Comparison of ENCODE assay signal across 21 cellular contexts in the genomic region with DNA sequence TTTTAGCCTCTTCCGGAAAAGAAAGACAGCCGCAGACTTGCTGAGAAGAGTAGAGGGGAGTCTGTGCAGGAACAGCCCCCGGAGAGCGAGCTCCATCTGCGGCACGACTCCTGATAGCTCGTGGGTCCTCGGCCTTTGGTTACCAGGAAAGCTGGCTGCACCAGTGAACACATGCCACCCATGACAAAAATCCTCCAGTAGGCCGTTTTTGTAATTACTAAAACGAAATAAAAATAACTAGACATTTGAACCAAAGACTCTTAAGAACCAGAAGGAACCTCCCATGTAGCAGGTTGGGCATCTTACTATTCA.
"Had no signal": no experiment of that assay in that cellular context is flagged by ENCODE, and none has a peak within 500 bp of the region (broad histone marks: within the 10 kb centered on the region; RNA-seq: fewer than 3 reads in every experiment).

No MANE protein-coding gene starts in this region.

- H3K36me3 ChIP-seq: colonic mucosa, right atrium auricular region, sigmoid colon, tibial artery, upper lobe of right lung, vagina had no signal

- H3K4me1 ChIP-seq: colonic mucosa, tibial artery had no signal

- H3K27me3 ChIP-seq: colonic mucosa, heart right ventricle, right atrium auricular region, sigmoid colon, tibial artery, upper lobe of right lung, vagina had no signal

- H3K9me3 Mint-ChIP-seq: endodermal cell; stimulated activated effector memory CD8-positive, alpha-beta T cell treated with anti-CD3 and anti-CD28 coated beads, Interleukin-12 subunit alpha, Interleukin-12 subunit beta, amount 100 ng/mL, for 72 hours; stimulated activated naive CD8-positive, alpha-beta T cell treated with anti-CD3 and anti-CD28 coated beads, Interleukin-15, Interleukin-2, amounts not matched to agents 100 ng/mL and 50 ng/mL, for 24 hours had no signal

- H3K27ac ChIP-seq: colonic mucosa, right atrium auricular region, sigmoid colon, skin epidermis, tibial artery, upper lobe of right lung had no signal

- H3K27me3 Mint-ChIP-seq: stimulated activated naive CD8-positive, alpha-beta T cell treated with anti-CD3 and anti-CD28 coated beads, Interleukin-15, Interleukin-2, amounts not matched to agents 100 ng/mL and 50 ng/mL, for 24 hours had no signal

- DNase-seq: colonic mucosa; dermis blood vessel endothelial cell; effector CD4-positive, alpha-beta T cell; endodermal cell; erythroblast; heart right ventricle; hypothalamus; mammary epithelial cell; midbrain; sigmoid colon; stimulated activated CD4-positive, alpha-beta T cell treated with anti-CD3 and anti-CD28 coated beads, Interleukin-2, amount 100 ng/mL, for 48 hours; stimulated activated CD8-positive, alpha-beta memory T cell treated with anti-CD3 and anti-CD28 coated beads, Interleukin-4, amount 100 ng/mL, for 48 hours; upper lobe of right lung had no signal

- H3K9me3 ChIP-seq: colonic mucosa, heart right ventricle, right atrium auricular region, sigmoid colon, upper lobe of right lung, vagina had no signal

- H3K27ac Mint-ChIP-seq: stimulated activated effector memory CD8-positive, alpha-beta T cell treated with anti-CD3 and anti-CD28 coated beads, Interleukin-12 subunit alpha, Interleukin-12 subunit beta, amount 100 ng/mL, for 72 hours; stimulated activated naive CD8-positive, alpha-beta T cell treated with anti-CD3 and anti-CD28 coated beads, Interleukin-15, Interleukin-2, amounts not matched to agents 100 ng/mL and 50 ng/mL, for 24 hours had no signal

- ATAC-seq: heart right ventricle; left lobe of liver; stimulated activated effector memory CD8-positive, alpha-beta T cell treated with anti-CD3 and anti-CD28 coated beads, Interleukin-12 subunit alpha, Interleukin-12 subunit beta, amount 100 ng/mL, for 72 hours; upper lobe of right lung had no signal

- H3K4me3 Mint-ChIP-seq: endodermal cell; neural crest cell; stimulated activated effector memory CD8-positive, alpha-beta T cell treated with anti-CD3 and anti-CD28 coated beads, Interleukin-12 subunit alpha, Interleukin-12 subunit beta, amount 100 ng/mL, for 72 hours; stimulated activated naive CD8-positive, alpha-beta T cell treated with anti-CD3 and anti-CD28 coated beads, Interleukin-15, Interleukin-2, amounts not matched to agents 100 ng/mL and 50 ng/mL, for 24 hours had no signal

- H3K4me3 ChIP-seq: colonic mucosa, heart right ventricle, right atrium auricular region, sigmoid colon, skin epidermis, tibial artery, upper lobe of right lung, vagina had no signal
